In the genomic region with DNA sequence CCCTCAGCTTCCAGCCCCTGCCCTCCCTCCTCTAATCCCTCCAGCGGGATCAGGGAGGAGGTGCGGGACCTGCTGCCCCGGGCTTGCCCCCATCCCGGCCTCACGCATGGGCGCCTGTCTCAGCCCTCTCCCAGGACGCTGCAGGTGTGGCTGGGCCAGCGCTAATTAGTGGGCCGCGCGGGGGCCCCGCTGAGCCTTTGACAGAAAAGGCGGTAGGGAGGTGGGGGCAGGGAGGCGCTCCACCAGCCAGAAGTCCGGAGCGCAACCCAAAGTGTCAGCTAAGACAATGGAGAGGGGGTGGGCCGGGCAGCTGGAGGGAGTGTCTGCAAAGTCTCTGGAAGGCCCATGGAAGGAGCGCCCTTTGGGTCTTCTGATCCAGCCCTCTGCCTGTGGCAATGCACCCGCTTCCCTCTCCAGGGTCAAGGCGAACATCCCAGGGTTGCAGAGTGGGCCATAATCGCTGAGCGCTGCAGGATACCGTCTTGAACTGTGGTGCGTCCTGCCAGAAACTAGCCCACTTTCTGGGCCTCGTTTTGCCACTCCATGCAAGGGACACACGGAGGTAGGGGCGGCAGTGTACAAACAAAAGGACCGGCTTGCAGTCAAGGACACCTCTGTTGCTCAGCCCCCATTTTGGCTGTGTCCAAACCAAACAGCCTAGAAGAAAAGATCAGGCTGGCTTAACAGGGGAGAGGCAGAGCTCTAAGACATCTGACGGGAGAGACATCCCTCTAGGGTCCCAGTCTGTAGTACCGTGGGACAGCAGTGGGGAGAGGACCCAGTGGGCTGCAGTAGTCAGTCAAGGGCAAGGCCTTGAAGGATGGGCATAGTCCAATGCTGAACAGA, we compare ENCODE assay signal across 1 cellular context.
TF ChIP-seq lines count a peak whose summit lies in the region.

No MANE protein-coding gene starts in this region.

TF ChIP-seq in IMR-90, 13 proteins besides CTCF, POLR2A, EP300 and RAD21:
- TF ChIP-seq RCOR1 (IDR thresholded peaks at IDR 0.05; ENCODE audit: insufficient replicate concordance, low read length), result no peak
- no peak for TF ChIP-seq NFE2L2 (IDR thresholded peaks at IDR 0.05; ENCODE audit: low read depth, low read length)
- TF ChIP-seq SMC3 (IDR thresholded peaks at IDR 0.05; ENCODE audit: low read depth, low read length), result no peak
- TF ChIP-seq MAZ (IDR thresholded peaks at IDR 0.05; ENCODE audit: borderline replicate concordance, low read depth, low read length), result no peak
- no peak for TF ChIP-seq BHLHE40 (IDR thresholded peaks at IDR 0.05; ENCODE audit: low read depth, low read length)
- no peak for TF ChIP-seq FOS (IDR thresholded peaks at IDR 0.05; ENCODE audit: low read depth, low read length)
- TF ChIP-seq, protein P1, sequence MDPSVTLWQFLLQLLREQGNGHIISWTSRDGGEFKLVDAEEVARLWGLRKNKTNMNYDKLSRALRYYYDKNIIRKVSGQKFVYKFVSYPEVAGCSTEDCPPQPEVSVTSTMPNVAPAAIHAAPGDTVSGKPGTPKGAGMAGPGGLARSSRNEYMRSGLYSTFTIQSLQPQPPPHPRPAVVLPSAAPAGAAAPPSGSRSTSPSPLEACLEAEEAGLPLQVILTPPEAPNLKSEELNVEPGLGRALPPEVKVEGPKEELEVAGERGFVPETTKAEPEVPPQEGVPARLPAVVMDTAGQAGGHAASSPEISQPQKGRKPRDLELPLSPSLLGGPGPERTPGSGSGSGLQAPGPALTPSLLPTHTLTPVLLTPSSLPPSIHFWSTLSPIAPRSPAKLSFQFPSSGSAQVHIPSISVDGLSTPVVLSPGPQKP (IDR thresholded peaks at IDR 0.05; ENCODE audit: borderline replicate concordance, low read depth, low read length), result no peak
- TF ChIP-seq CEBPB (IDR thresholded peaks at IDR 0.05; ENCODE audit: low read depth, low read length), result no peak
- TF ChIP-seq, protein P2, sequence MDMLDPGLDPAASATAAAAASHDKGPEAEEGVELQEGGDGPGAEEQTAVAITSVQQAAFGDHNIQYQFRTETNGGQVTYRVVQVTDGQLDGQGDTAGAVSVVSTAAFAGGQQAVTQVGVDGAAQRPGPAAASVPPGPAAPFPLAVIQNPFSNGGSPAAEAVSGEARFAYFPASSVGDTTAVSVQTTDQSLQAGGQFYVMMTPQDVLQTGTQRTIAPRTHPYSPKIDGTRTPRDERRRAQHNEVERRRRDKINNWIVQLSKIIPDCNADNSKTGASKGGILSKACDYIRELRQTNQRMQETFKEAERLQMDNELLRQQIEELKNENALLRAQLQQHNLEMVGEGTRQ (IDR thresholded peaks at IDR 0.05; ENCODE audit: low read depth, low read length), result no peak
- TF ChIP-seq CHD1 (IDR thresholded peaks at IDR 0.05; ENCODE audit: low read depth, low read length), result no peak
- no peak for TF ChIP-seq MAFK (IDR thresholded peaks at IDR 0.05; ENCODE audit: low read depth, low read length)
- TF ChIP-seq RFX5 (IDR thresholded peaks at IDR 0.05; ENCODE audit: low read depth, low read length), result no peak
- no peak for TF ChIP-seq MXI1 (IDR thresholded peaks at IDR 0.05; ENCODE audit: borderline replicate concordance, low read depth, low read length)
